Comparison of ENCODE assay signal across 23 cellular contexts in the genomic region with DNA sequence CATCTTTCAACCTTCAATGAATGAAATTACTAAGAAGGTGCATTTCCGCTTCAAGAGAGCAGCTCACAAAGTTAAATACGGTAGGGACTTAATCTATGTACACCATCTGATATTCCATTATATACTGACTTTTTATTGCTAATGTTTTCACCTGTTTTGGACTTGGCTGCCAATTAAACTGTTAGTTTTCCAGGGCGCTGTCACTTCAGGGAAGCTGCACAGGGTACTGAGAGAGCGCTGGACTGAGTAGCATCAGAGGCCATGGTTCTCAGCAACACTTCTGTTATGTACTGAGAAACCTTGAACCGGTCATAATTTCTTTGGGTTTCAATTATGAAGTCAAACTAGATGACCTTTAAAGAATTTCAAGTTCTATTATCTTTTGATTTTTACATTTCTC.
"Had no signal": no experiment of that assay in that cellular context is flagged by ENCODE, and none has a peak within 500 bp of the region (broad histone marks: within the 10 kb centered on the region; RNA-seq: fewer than 3 reads in every experiment).

No MANE protein-coding gene starts in this region.

- H3K27me3 ChIP-seq: dorsolateral prefrontal cortex, esophagus muscularis mucosa, foreskin keratinocyte, gastroesophageal sphincter, heart left ventricle, hepatocyte, left lung had no signal

- H3K4me1 ChIP-seq: foreskin keratinocyte, heart left ventricle, left lung, lower lobe of right lung had no signal

- ATAC-seq: foreskin keratinocyte; gastroesophageal sphincter; heart left ventricle; left lung; left ventricle myocardium superior; lower lobe of right lung; naive thymus-derived CD8-positive, alpha-beta T cell had no signal

- H3K27ac ChIP-seq: coronary artery, dorsolateral prefrontal cortex, esophagus muscularis mucosa, foreskin keratinocyte, gastroesophageal sphincter, heart left ventricle, hepatocyte, left lung, lower lobe of right lung had no signal

- H3K9me3 ChIP-seq: esophagus muscularis mucosa, heart left ventricle, left lung, lower lobe of right lung had no signal

- H3K4me3 ChIP-seq: coronary artery, dorsolateral prefrontal cortex, esophagus muscularis mucosa, gastroesophageal sphincter, heart left ventricle, hepatocyte, left lung, lower lobe of right lung had no signal

- DNase-seq: dermis blood vessel endothelial cell; dorsolateral prefrontal cortex; effector CD4-positive, alpha-beta T cell; effector memory CD4-positive, alpha-beta T cell; foreskin keratinocyte; heart left ventricle; hypothalamus; immature natural killer cell; islet precursor cell; kidney; kidney glomerular epithelial cell; left lung; left ventricle myocardium superior; lower lobe of right lung; mesenchymal stem cell; naive B cell; naive thymus-derived CD8-positive, alpha-beta T cell had no signal

- H3K36me3 ChIP-seq: esophagus muscularis mucosa, gastroesophageal sphincter, heart left ventricle, left lung, lower lobe of right lung had no signal

- FAIRE-seq: endothelial cell of umbilical vein, frontal cortex, kidney had no signal

- H2AFZ ChIP-seq: hepatocyte had no signal

- H3K4me2 ChIP-seq: hepatocyte had no signal
